ENCODE assay signal across 8 cellular contexts in the genomic region with DNA sequence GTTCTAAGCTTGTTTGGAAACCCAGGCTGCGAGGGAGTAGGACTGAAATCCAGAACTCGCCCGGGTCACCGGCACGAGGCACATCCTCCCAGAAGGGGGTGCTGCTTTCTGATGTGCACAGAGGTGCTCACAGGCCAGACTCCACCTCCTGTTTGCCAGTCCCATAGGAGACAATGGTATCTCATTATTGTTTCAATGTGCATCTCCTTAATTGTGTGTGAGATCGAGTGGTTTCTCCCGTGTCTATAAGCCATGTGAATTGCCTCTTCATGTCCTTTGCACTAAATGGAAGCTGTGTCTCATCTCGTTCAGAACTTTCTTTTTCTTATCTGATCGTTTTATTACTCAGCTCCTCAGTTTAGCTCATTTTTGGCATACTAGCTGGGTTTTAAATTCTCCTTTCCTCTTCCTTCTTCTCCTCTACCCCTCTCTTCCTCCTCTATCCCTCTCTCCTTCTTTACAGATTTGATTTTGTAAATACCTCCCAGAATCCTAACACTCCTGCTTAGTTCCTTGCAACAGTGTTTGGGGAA. TPM values are rescaled to one million over a fixed set of nuclear protein-coding genes. Genes with fewer than 3 reads are reported as not detected.
DNase-seq lines count a peak whose midpoint lies in the region; ATAC-seq and TF ChIP-seq lines count a peak whose summit lies in the region.

No MANE protein-coding gene starts in this region.

- DNase-seq in AML-193 (lab: John Stamatoyannopoulos, UW), result peak; percentile 56 to 77
- DNase-seq in LNCaP clone FGC (ENCODE audit: low read depth), result no peak
- DNase-seq in MCF 10A (ENCODE audit: unreplicated experiment), result peak; percentile 61
- peak; percentile 57 for DNase-seq in left kidney (ENCODE audit: low read depth, low spot score)
- DNase-seq in stimulated activated CD8-positive, alpha-beta memory T cell treated with anti-CD3 and anti-CD28 coated beads, Interleukin-12 subunit alpha, Interleukin-12 subunit beta, amount 100 ng/mL, for 1 hour (ENCODE audit: low read depth), result peak; percentile 53

- BruUV-seq in MCF 10A (replicated peaks; lab: Mats Ljungman, UMichigan), result no TSS peak

- peaks cover 7% of the 10 kb centered on the region for H3K4me1 Mint-ChIP-seq in MCF 10A (ENCODE audit: insufficient read depth, unreplicated experiment)

- peak overlapping the region; percentile 5 for H3K27ac Mint-ChIP-seq in MCF 10A (ENCODE audit: low read depth, unreplicated experiment)

- H3K4me3 Mint-ChIP-seq in MCF 10A (ENCODE audit: unreplicated experiment), result no peak overlapping the region

- no peaks in the 10 kb centered on the region for H3K9me3 Mint-ChIP-seq in MCF 10A (ENCODE audit: unreplicated experiment)

- no peaks in the 10 kb centered on the region for H3K27me3 Mint-ChIP-seq in MCF 10A (ENCODE audit: insufficient read depth, unreplicated experiment)

- H3K36me3 Mint-ChIP-seq in MCF 10A (ENCODE audit: insufficient read depth, unreplicated experiment), result no peaks in the 10 kb centered on the region

- no peak overlapping the region for H3K27ac ChIP-seq in VCaP

- intact Hi-C loops in MCF 10A (cut with micrococcal nuclease), result loop anchor here (1.0 to 2.0 kb wide), 4 partner anchors 69 to 701 kb away; no protein-coding TSS in a partner anchor

- H3K4me3 ChIP-seq in LNCaP clone FGC (ENCODE audit: low read depth, low read length), result no peak overlapping the region

- CTCF ChIA-PET in MCF 10A (lab: Yijun Ruan, JAX), result interaction anchor here (0.6 to 10.0 kb wide), 34 partner anchors 12 to 701 kb away, joined by 3 to 248 read pairs (median 4); no protein-coding TSS in a partner anchor

- TF ChIP-seq CTCF in LNCaP clone FGC (IDR thresholded peaks at IDR 0.05; ENCODE audit: control insufficient read depth, extremely low read depth, insufficient read depth), result peak; percentile 61
- peak; percentile 36 for TF ChIP-seq CTCF in VCaP (conservative IDR thresholded peaks at IDR 0.05)
- peak; percentile 46 for TF ChIP-seq CTCF in MCF 10A (IDR thresholded peaks at IDR 0.05; ENCODE audit: unreplicated experiment)

- ATAC-seq in GM19324 (IDR thresholded peaks at IDR 0.05; ENCODE audit: low FRiP score, unreplicated experiment) (peak; percentile 59), GM21526 (IDR thresholded peaks at IDR 0.05; ENCODE audit: low FRiP score, unreplicated experiment) (no peak)

- POLR2A ChIA-PET in MCF 10A (lab: Yijun Ruan, JAX), result interaction anchor here (0.6 to 0.8 kb wide), 5 partner anchors 29 to 500 kb away, joined by 3 to 5 read pairs (median 3); no protein-coding TSS in a partner anchor

RNA-seq across cellular contexts. Expression of a gene that starts 32.1 kb away (rescaled TPM):
- total RNA-seq in MCF 10A (2022), result not detected in 2 replicates

RNA-seq across cellular contexts. Expression of a gene that starts 48.8 kb away (rescaled TPM):
- not detected in 2 replicates for total RNA-seq in MCF 10A (2022)
